1 cellular context compared by ENCODE assay signal in genomic region chrX:118496763-118497079, GRCh38.
TF ChIP-seq lines count a peak whose summit lies in the region.

No MANE protein-coding gene starts in this region.

TF ChIP-seq in HepG2, 621 proteins besides CTCF, POLR2A, EP300 and RAD21 (continued from another document):
- TF ChIP-seq ZNF687 (CRISPR knock-in tag; IDR thresholded peaks at IDR 0.05) (no peak), NFIB (CRISPR knock-in tag; IDR thresholded peaks at IDR 0.05; ENCODE audit: borderline replicate concordance) (no peak), NCOR1 (IDR thresholded peaks at IDR 0.05; ENCODE audit: borderline replicate concordance, low read length) (no peak), SRSF4 (IDR thresholded peaks at IDR 0.05; ENCODE audit: low read depth, low read length, poor library complexity, severe bottlenecking) (no peak), ZSCAN20 (CRISPR knock-in tag; IDR thresholded peaks at IDR 0.05; ENCODE audit: borderline replicate concordance) (no peak), PCBP2 (optimal IDR thresholded peaks at IDR 0.05; ENCODE audit: low read depth, low read length, poor library complexity, severe bottlenecking) (no peak), ZMYM4 (CRISPR knock-in tag; IDR thresholded peaks at IDR 0.05) (no peak), SIX4 (CRISPR knock-in tag; IDR thresholded peaks at IDR 0.05) (no peak), POLR2AphosphoS5 (IDR thresholded peaks at IDR 0.05; ENCODE audit: low read depth, low read length) (no peak)
- TF ChIP-seq, protein P1, sequence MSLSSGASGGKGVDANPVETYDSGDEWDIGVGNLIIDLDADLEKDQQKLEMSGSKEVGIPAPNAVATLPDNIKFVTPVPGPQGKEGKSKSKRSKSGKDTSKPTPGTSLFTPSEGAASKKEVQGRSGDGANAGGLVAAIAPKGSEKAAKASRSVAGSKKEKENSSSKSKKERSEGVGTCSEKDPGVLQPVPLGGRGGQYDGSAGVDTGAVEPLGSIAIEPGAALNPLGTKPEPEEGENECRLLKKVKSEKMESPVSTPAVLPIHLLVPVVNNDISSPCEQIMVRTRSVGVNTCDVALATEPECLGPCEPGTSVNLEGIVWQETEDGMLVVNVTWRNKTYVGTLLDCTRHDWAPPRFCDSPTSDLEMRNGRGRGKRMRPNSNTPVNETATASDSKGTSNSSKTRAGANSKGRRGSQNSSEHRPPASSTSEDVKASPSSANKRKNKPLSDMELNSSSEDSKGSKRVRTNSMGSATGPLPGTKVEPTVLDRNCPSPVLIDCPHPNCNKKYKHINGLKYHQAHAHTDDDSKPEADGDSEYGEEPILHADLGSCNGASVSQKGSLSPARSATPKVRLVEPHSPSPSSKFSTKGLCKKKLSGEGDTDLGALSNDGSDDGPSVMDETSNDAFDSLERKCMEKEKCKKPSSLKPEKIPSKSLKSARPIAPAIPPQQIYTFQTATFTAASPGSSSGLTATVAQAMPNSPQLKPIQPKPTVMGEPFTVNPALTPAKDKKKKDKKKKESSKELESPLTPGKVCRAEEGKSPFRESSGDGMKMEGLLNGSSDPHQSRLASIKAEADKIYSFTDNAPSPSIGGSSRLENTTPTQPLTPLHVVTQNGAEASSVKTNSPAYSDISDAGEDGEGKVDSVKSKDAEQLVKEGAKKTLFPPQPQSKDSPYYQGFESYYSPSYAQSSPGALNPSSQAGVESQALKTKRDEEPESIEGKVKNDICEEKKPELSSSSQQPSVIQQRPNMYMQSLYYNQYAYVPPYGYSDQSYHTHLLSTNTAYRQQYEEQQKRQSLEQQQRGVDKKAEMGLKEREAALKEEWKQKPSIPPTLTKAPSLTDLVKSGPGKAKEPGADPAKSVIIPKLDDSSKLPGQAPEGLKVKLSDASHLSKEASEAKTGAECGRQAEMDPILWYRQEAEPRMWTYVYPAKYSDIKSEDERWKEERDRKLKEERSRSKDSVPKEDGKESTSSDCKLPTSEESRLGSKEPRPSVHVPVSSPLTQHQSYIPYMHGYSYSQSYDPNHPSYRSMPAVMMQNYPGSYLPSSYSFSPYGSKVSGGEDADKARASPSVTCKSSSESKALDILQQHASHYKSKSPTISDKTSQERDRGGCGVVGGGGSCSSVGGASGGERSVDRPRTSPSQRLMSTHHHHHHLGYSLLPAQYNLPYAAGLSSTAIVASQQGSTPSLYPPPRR (CRISPR knock-in tag; IDR thresholded peaks at IDR 0.05; ENCODE audit: borderline replicate concordance), result no peak
- TF ChIP-seq, protein P2, sequence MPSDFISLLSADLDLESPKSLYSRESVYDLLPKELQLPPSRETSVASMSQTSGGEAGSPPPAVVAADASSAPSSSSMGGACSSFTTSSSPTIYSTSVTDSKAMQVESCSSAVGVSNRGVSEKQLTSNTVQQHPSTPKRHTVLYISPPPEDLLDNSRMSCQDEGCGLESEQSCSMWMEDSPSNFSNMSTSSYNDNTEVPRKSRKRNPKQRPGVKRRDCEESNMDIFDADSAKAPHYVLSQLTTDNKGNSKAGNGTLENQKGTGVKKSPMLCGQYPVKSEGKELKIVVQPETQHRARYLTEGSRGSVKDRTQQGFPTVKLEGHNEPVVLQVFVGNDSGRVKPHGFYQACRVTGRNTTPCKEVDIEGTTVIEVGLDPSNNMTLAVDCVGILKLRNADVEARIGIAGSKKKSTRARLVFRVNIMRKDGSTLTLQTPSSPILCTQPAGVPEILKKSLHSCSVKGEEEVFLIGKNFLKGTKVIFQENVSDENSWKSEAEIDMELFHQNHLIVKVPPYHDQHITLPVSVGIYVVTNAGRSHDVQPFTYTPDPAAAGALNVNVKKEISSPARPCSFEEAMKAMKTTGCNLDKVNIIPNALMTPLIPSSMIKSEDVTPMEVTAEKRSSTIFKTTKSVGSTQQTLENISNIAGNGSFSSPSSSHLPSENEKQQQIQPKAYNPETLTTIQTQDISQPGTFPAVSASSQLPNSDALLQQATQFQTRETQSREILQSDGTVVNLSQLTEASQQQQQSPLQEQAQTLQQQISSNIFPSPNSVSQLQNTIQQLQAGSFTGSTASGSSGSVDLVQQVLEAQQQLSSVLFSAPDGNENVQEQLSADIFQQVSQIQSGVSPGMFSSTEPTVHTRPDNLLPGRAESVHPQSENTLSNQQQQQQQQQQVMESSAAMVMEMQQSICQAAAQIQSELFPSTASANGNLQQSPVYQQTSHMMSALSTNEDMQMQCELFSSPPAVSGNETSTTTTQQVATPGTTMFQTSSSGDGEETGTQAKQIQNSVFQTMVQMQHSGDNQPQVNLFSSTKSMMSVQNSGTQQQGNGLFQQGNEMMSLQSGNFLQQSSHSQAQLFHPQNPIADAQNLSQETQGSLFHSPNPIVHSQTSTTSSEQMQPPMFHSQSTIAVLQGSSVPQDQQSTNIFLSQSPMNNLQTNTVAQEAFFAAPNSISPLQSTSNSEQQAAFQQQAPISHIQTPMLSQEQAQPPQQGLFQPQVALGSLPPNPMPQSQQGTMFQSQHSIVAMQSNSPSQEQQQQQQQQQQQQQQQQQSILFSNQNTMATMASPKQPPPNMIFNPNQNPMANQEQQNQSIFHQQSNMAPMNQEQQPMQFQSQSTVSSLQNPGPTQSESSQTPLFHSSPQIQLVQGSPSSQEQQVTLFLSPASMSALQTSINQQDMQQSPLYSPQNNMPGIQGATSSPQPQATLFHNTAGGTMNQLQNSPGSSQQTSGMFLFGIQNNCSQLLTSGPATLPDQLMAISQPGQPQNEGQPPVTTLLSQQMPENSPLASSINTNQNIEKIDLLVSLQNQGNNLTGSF (CRISPR knock-in tag; IDR thresholded peaks at IDR 0.05), result no peak
- TF ChIP-seq, protein P3, sequence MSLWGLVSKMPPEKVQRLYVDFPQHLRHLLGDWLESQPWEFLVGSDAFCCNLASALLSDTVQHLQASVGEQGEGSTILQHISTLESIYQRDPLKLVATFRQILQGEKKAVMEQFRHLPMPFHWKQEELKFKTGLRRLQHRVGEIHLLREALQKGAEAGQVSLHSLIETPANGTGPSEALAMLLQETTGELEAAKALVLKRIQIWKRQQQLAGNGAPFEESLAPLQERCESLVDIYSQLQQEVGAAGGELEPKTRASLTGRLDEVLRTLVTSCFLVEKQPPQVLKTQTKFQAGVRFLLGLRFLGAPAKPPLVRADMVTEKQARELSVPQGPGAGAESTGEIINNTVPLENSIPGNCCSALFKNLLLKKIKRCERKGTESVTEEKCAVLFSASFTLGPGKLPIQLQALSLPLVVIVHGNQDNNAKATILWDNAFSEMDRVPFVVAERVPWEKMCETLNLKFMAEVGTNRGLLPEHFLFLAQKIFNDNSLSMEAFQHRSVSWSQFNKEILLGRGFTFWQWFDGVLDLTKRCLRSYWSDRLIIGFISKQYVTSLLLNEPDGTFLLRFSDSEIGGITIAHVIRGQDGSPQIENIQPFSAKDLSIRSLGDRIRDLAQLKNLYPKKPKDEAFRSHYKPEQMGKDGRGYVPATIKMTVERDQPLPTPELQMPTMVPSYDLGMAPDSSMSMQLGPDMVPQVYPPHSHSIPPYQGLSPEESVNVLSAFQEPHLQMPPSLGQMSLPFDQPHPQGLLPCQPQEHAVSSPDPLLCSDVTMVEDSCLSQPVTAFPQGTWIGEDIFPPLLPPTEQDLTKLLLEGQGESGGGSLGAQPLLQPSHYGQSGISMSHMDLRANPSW (CRISPR knock-in tag; IDR thresholded peaks at IDR 0.05; ENCODE audit: borderline replicate concordance), result no peak
